Comparison of ENCODE assay signal across 2 cellular contexts in genomic region chr2:33190393-33190937, GRCh38.
TF ChIP-seq lines count a peak whose summit lies in the region.

No MANE protein-coding gene starts in this region.

TF ChIP-seq in IMR-90, 13 proteins besides CTCF, POLR2A, EP300 and RAD21:
- TF ChIP-seq FOS (IDR thresholded peaks at IDR 0.05; ENCODE audit: low read depth, low read length) (no peak), BHLHE40 (IDR thresholded peaks at IDR 0.05; ENCODE audit: low read depth, low read length) (peak; percentile 56; the same call in 1 of the 2 replicates)
TF ChIP-seq in IMR-90: peak in this region for 1.

TF ChIP-seq in SK-N-SH, 30 proteins besides CTCF, POLR2A, EP300 and RAD21:
- TF ChIP-seq FOXJ3 (CRISPR knock-in tag; IDR thresholded peaks at IDR 0.05) (no peak), MEF2A (IDR thresholded peaks at IDR 0.05; ENCODE audit: borderline replicate concordance, low read depth) (no peak), FOXM1 (IDR thresholded peaks at IDR 0.05; ENCODE audit: low read depth) (no peak), FOSL2 (IDR thresholded peaks at IDR 0.05; ENCODE audit: borderline replicate concordance, low read depth) (no peak), SIN3A (IDR thresholded peaks at IDR 0.05; ENCODE audit: borderline replicate concordance, low read depth, low read length) (no peak), RFX5 (IDR thresholded peaks at IDR 0.05; ENCODE audit: low read length) (no peak), USF2 (IDR thresholded peaks at IDR 0.05; ENCODE audit: borderline replicate concordance, low read depth, low read length) (no peak), MAX (IDR thresholded peaks at IDR 0.05; ENCODE audit: low read depth) (no peak), PBX3 (IDR thresholded peaks at IDR 0.05) (no peak), IRF3 (IDR thresholded peaks at IDR 0.05; ENCODE audit: low read depth, low read length) (no peak), RCOR1 (IDR thresholded peaks at IDR 0.05; ENCODE audit: low read length) (no peak), GATA2 (CRISPR knock-in tag; IDR thresholded peaks at IDR 0.05) (no peak), REST (IDR thresholded peaks at IDR 0.05; ENCODE audit: low read depth, low read length) (no peak), NRF1 (IDR thresholded peaks at IDR 0.05; ENCODE audit: low read depth, low read length) (no peak), YY1 (IDR thresholded peaks at IDR 0.05; ENCODE audit: low read depth) (no peak), TCF12 (IDR thresholded peaks at IDR 0.05) (no peak), ZBTB33 (IDR thresholded peaks at IDR 0.05; ENCODE audit: borderline replicate concordance, low read depth) (no peak), GABPA (IDR thresholded peaks at IDR 0.05; ENCODE audit: low read depth) (no peak), POLR2AphosphoS5 (IDR thresholded peaks at IDR 0.05; ENCODE audit: low read depth, low read length) (no peak; the same call in 1 of the 2 replicates), USF1 (IDR thresholded peaks at IDR 0.05; ENCODE audit: borderline replicate concordance, low read depth) (no peak)
TF ChIP-seq in SK-N-SH: peak in this region for 0.
